Comparison of ENCODE assay signal across 1 cellular context in the genomic region with DNA sequence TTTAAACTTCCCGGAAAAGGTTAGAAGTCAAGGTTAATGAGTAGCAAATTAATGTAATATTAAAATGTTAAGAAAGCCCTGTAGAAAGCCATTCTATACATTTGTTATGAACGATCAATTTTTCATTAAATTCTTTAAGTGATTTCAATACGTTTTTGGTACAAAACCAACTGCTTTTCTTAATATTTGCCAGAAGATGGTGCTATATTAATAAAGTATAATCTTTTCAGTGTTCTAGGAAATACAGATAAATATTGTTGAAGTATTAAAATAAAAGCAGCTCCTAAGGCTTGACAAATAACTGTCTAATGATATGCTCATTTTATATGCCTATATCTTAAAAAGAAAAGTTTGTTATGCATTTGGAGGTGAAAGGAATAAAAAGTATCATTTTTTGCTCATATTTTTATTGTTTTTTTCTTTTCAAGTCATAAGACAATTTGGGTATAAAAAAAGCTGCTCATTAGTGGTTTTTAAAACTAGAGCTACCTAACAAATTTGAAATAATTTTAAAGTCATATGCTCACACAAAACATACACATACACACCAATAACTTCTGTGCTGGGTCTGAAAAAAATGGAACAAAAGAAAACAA.
TF ChIP-seq lines count a peak whose summit lies in the region.

No MANE protein-coding gene starts in this region.

TF ChIP-seq in GM12878, 131 proteins besides CTCF, POLR2A, EP300 and RAD21:
- TF ChIP-seq, protein P1, sequence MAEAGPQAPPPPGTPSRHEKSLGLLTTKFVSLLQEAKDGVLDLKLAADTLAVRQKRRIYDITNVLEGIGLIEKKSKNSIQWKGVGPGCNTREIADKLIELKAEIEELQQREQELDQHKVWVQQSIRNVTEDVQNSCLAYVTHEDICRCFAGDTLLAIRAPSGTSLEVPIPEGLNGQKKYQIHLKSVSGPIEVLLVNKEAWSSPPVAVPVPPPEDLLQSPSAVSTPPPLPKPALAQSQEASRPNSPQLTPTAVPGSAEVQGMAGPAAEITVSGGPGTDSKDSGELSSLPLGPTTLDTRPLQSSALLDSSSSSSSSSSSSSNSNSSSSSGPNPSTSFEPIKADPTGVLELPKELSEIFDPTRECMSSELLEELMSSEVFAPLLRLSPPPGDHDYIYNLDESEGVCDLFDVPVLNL (IDR thresholded peaks at IDR 0.05; ENCODE audit: low read depth, low read length): no peak
- TF ChIP-seq STAT1 (conservative IDR thresholded peaks at IDR 0.05): no peak
- no peak for TF ChIP-seq ZNF622 (IDR thresholded peaks at IDR 0.05)
- no peak for TF ChIP-seq CHD2 (IDR thresholded peaks at IDR 0.05; ENCODE audit: borderline replicate concordance, low read depth, low read length)
- TF ChIP-seq NFYA (IDR thresholded peaks at IDR 0.05; ENCODE audit: borderline replicate concordance, low read depth, low read length): no peak
- TF ChIP-seq RELA (IDR thresholded peaks at IDR 0.05; ENCODE audit: borderline replicate concordance, partially characterized antibody): no peak
- TF ChIP-seq, protein P2, sequence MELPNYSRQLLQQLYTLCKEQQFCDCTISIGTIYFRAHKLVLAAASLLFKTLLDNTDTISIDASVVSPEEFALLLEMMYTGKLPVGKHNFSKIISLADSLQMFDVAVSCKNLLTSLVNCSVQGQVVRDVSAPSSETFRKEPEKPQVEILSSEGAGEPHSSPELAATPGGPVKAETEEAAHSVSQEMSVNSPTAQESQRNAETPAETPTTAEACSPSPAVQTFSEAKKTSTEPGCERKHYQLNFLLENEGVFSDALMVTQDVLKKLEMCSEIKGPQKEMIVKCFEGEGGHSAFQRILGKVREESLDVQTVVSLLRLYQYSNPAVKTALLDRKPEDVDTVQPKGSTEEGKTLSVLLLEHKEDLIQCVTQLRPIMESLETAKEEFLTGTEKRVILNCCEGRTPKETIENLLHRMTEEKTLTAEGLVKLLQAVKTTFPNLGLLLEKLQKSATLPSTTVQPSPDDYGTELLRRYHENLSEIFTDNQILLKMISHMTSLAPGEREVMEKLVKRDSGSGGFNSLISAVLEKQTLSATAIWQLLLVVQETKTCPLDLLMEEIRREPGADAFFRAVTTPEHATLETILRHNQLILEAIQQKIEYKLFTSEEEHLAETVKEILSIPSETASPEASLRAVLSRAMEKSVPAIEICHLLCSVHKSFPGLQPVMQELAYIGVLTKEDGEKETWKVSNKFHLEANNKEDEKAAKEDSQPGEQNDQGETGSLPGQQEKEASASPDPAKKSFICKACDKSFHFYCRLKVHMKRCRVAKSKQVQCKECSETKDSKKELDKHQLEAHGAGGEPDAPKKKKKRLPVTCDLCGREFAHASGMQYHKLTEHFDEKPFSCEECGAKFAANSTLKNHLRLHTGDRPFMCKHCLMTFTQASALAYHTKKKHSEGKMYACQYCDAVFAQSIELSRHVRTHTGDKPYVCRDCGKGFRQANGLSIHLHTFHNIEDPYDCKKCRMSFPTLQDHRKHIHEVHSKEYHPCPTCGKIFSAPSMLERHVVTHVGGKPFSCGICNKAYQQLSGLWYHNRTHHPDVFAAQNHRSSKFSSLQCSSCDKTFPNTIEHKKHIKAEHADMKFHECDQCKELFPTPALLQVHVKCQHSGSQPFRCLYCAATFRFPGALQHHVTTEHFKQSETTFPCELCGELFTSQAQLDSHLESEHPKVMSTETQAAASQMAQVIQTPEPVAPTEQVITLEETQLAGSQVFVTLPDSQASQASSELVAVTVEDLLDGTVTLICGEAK (IDR thresholded peaks at IDR 0.05; ENCODE audit: borderline replicate concordance): no peak
- TF ChIP-seq, protein P3, sequence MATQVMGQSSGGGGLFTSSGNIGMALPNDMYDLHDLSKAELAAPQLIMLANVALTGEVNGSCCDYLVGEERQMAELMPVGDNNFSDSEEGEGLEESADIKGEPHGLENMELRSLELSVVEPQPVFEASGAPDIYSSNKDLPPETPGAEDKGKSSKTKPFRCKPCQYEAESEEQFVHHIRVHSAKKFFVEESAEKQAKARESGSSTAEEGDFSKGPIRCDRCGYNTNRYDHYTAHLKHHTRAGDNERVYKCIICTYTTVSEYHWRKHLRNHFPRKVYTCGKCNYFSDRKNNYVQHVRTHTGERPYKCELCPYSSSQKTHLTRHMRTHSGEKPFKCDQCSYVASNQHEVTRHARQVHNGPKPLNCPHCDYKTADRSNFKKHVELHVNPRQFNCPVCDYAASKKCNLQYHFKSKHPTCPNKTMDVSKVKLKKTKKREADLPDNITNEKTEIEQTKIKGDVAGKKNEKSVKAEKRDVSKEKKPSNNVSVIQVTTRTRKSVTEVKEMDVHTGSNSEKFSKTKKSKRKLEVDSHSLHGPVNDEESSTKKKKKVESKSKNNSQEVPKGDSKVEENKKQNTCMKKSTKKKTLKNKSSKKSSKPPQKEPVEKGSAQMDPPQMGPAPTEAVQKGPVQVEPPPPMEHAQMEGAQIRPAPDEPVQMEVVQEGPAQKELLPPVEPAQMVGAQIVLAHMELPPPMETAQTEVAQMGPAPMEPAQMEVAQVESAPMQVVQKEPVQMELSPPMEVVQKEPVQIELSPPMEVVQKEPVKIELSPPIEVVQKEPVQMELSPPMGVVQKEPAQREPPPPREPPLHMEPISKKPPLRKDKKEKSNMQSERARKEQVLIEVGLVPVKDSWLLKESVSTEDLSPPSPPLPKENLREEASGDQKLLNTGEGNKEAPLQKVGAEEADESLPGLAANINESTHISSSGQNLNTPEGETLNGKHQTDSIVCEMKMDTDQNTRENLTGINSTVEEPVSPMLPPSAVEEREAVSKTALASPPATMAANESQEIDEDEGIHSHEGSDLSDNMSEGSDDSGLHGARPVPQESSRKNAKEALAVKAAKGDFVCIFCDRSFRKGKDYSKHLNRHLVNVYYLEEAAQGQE (IDR thresholded peaks at IDR 0.05; ENCODE audit: low read depth, low read length): no peak
- TF ChIP-seq, protein P4, sequence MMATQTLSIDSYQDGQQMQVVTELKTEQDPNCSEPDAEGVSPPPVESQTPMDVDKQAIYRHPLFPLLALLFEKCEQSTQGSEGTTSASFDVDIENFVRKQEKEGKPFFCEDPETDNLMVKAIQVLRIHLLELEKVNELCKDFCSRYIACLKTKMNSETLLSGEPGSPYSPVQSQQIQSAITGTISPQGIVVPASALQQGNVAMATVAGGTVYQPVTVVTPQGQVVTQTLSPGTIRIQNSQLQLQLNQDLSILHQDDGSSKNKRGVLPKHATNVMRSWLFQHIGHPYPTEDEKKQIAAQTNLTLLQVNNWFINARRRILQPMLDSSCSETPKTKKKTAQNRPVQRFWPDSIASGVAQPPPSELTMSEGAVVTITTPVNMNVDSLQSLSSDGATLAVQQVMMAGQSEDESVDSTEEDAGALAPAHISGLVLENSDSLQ (IDR thresholded peaks at IDR 0.05): no peak
- TF ChIP-seq, protein P5, sequence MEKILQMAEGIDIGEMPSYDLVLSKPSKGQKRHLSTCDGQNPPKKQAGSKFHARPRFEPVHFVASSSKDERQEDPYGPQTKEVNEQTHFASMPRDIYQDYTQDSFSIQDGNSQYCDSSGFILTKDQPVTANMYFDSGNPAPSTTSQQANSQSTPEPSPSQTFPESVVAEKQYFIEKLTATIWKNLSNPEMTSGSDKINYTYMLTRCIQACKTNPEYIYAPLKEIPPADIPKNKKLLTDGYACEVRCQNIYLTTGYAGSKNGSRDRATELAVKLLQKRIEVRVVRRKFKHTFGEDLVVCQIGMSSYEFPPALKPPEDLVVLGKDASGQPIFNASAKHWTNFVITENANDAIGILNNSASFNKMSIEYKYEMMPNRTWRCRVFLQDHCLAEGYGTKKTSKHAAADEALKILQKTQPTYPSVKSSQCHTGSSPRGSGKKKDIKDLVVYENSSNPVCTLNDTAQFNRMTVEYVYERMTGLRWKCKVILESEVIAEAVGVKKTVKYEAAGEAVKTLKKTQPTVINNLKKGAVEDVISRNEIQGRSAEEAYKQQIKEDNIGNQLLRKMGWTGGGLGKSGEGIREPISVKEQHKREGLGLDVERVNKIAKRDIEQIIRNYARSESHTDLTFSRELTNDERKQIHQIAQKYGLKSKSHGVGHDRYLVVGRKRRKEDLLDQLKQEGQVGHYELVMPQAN (conservative IDR thresholded peaks at IDR 0.05): no peak
- TF ChIP-seq CBX5 (IDR thresholded peaks at IDR 0.05; ENCODE audit: low read depth): no peak
- no peak for TF ChIP-seq NR2C2 (IDR thresholded peaks at IDR 0.05; ENCODE audit: borderline replicate concordance, control insufficient read depth, insufficient read length, low read depth)
- no peak for TF ChIP-seq ZBED1 (IDR thresholded peaks at IDR 0.05; ENCODE audit: borderline replicate concordance)
- TF ChIP-seq LARP7 (IDR thresholded peaks at IDR 0.05): no peak
- TF ChIP-seq SUZ12 (IDR thresholded peaks at IDR 0.05; ENCODE audit: unreplicated experiment): no peak
- no peak for TF ChIP-seq BMI1 (IDR thresholded peaks at IDR 0.05; ENCODE audit: borderline replicate concordance)
- TF ChIP-seq, protein P6, sequence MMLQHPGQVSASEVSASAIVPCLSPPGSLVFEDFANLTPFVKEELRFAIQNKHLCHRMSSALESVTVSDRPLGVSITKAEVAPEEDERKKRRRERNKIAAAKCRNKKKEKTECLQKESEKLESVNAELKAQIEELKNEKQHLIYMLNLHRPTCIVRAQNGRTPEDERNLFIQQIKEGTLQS (IDR thresholded peaks at IDR 0.05; ENCODE audit: borderline replicate concordance, extremely low read depth, low read depth, low read length): no peak
